Comparison of ENCODE assay signal across 8 cellular contexts in genomic region chr3:56980798-56981390, GRCh38.
DNase-seq lines count a peak whose midpoint lies in the region; ATAC-seq and TF ChIP-seq lines count a peak whose summit lies in the region.

No MANE protein-coding gene starts in this region.

- peak overlapping the region; percentile 33 to 79 (median 67) for H3K27ac Mint-ChIP-seq in nephron

- H3K36me3 ChIP-seq in brain microvascular endothelial cell (replicated peaks) = no peaks in the 10 kb centered on the region

- H3K4me3 ChIP-seq in brain microvascular endothelial cell (ENCODE audit: low read depth, low read length) = no peak overlapping the region

- H3K27ac ChIP-seq in RWPE1 (peak overlapping the region; percentile 47), brain microvascular endothelial cell (peak overlapping the region; percentile 68)

- POLR2A ChIA-PET in RWPE1 (lab: Yijun Ruan, JAX; ENCODE audit: low non-redundant PET) = no interaction called here
- POLR2A ChIA-PET in GM10248 (lab: Yijun Ruan, JAX) = no interaction called here

- ATAC-seq in HG03139 (IDR thresholded peaks at IDR 0.05; ENCODE audit: unreplicated experiment) (no peak), HG03108 (IDR thresholded peaks at IDR 0.05; ENCODE audit: unreplicated experiment) (no peak), HG03378 (IDR thresholded peaks at IDR 0.05; ENCODE audit: unreplicated experiment) (no peak)

- no peaks in the 10 kb centered on the region for H3K27me3 ChIP-seq in brain microvascular endothelial cell (replicated peaks)

- H3K27me3 Mint-ChIP-seq in nephron (ENCODE audit: low read depth) = no peaks in the 10 kb centered on the region

- no peak for TF ChIP-seq CTCF in RWPE1 (conservative IDR thresholded peaks at IDR 0.05; ENCODE audit: low read depth)
- TF ChIP-seq CTCF in brain microvascular endothelial cell (IDR thresholded peaks at IDR 0.05; ENCODE audit: low read depth, low read length, missing control alignments) = no peak
- TF ChIP-seq CTCF in nephron (IDR thresholded peaks at IDR 0.05; ENCODE audit: unreplicated experiment in 3 of 3) = no peak
- no peak for TF ChIP-seq CTCF in GM10248 (IDR thresholded peaks at IDR 0.05; ENCODE audit: control extremely low read depth, extremely low read depth, low read depth, missing control alignments)

- peaks cover 49% of the 10 kb centered on the region for H3K4me1 Mint-ChIP-seq in nephron

- in situ Hi-C loops in brain microvascular endothelial cell (cut with HindIII; ENCODE audit: low pct_ligation_motif_present, low sequenced_read_pairs) = loop anchor here (25.0 kb wide), 1 partner anchor 269 kb away; no protein-coding TSS in a partner anchor

- H3K9me3 Mint-ChIP-seq in nephron = no peaks in the 10 kb centered on the region

- DNase-seq in EH (ENCODE audit: low read depth) (peak; percentile 97), RWPE1 (ENCODE audit: low spot score) (peak; percentile 79), brain microvascular endothelial cell (peak; percentile 99), GM10248 (ENCODE audit: extremely low spot score) (no peak)

- no peak overlapping the region for H3K4me3 Mint-ChIP-seq in nephron

- CTCF ChIA-PET in RWPE1 (lab: Yijun Ruan, JAX) (interaction anchor here (0.9 kb wide), 1 partner anchor 170 kb away, joined by 3 read pairs; no protein-coding TSS in a partner anchor), GM10248 (lab: Yijun Ruan, JAX) (interaction anchor here (0.9 to 5.1 kb wide), 9 partner anchors 8 to 279 kb away, joined by 3 to 40 read pairs (median 6); no protein-coding TSS in a partner anchor)

- peaks cover 3% of the 10 kb centered on the region for H3K36me3 Mint-ChIP-seq in nephron (ENCODE audit: low read depth)
